9 cellular contexts compared by ENCODE assay signal in the genomic region with DNA sequence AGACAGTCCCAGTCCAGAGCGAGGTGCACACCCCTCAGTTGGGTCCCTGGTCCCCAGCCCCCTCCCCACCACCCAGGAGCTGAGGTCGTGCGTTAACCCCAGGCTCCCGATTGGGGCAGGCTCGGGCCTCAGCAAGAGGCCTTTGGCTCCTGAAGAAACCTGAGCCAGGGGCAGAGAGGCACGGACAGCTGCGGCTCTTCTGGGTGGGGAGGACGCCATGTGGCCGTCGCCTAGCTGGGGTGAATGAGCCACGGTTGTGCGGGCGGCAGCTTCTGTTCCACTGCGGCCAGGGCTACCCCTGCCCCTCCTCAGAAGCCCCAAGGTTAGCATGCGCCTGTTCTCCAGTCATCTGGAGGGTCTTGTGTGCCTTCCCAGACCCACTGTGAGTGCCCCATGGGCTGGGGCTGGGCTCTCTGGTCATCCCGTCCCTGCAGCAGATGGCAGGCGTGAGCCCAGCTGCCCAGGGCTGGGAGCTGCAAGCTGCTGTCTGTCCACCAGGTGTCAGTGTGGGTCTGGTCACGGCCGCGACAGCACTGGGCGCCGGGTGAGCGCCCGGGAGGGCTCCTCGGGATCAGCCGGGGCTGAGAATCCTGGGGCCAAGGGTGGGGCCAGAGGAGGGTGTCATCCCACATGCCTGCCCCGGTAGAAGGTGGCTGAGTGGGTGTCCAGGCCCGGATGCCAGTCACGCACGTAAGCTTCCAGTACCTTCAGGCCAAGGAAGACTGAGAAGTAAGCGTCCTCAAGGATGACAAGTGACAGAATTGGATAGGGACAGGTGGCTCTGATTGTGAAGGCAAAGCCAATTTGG. TPM values are rescaled to one million over a fixed set of nuclear protein-coding genes. Genes with fewer than 3 reads are reported as not detected.
DNase-seq lines count a peak whose midpoint lies in the region; ATAC-seq, FAIRE-seq and TF ChIP-seq lines count a peak whose summit lies in the region.
"Had no signal": no experiment of that assay in that cellular context is flagged by ENCODE, and none has a peak within 500 bp of the region (broad histone marks: within the 10 kb centered on the region; RNA-seq: fewer than 3 reads in every experiment).

No MANE protein-coding gene starts in this region.

- no CpG with 5 or more reads among the region's 31 CpGs for WGBS in trophoblast cell (ENCODE audit: extremely low coverage, insufficient coverage, insufficient read length)

- H3K9ac ChIP-seq in trophoblast cell (ENCODE audit: low read length), result no peak overlapping the region

- H3K79me1 ChIP-seq in trophoblast cell (ENCODE audit: low read length), result no peaks in the 10 kb centered on the region

- peak; percentile 88 for TF ChIP-seq CTCF in GM13977 (IDR thresholded peaks at IDR 0.05; ENCODE audit: extremely low read depth, insufficient read depth, missing control alignments)
- TF ChIP-seq CTCF in RWPE2 (IDR thresholded peaks at IDR 0.05; ENCODE audit: poor library complexity, severe bottlenecking), result peak; percentile 69

- H3K27ac ChIP-seq in RWPE2 (ENCODE audit: poor library complexity, severe bottlenecking), result no peak overlapping the region
- H3K27ac ChIP-seq in trophoblast cell (ENCODE audit: low read depth, low read length), result no peak overlapping the region
- H3K27ac ChIP-seq: skin epidermis had no signal

- no peak overlapping the region for H2BK5ac ChIP-seq in trophoblast cell (ENCODE audit: low read depth, low read length, poor library complexity)

- DNase-seq in 8988T, result peak; percentile 89
- peak; percentile 81 for DNase-seq in GM13977 (ENCODE audit: low spot score)
- no peak for DNase-seq in RWPE2 (ENCODE audit: low spot score)
- peak; percentile 83 for DNase-seq in activated effector memory CD4-positive, alpha-beta T cell treated with anti-CD3 and anti-CD28 coated beads, Interleukin-2, amount 50 U/mL, for 16 hours
- peak; percentile 55 for DNase-seq in globus pallidus (ENCODE audit: low spot score)
- DNase-seq in trophoblast cell, result peak; percentile 43 to 78
- peak; percentile 84 for DNase-seq in urothelium cell line (ENCODE audit: low spot score)

- no peak overlapping the region for H2BK12ac ChIP-seq in trophoblast cell (ENCODE audit: low read length)

- no peak overlapping the region for H2BK120ac ChIP-seq in trophoblast cell (ENCODE audit: insufficient read depth, low read length, poor library complexity)

- no peak overlapping the region for H3K23ac ChIP-seq in trophoblast cell (ENCODE audit: low read length)

- in situ Hi-C loops in GM13977 (cut with MboI; ENCODE audit: low pct_unique_long_range_greater_than_20kb, low sequenced_read_pairs, unreplicated experiment), result no loop called here

- H2AK5ac ChIP-seq in trophoblast cell (ENCODE audit: low read length), result no peak overlapping the region

- H3K4me1 ChIP-seq in RWPE2 (ENCODE audit: insufficient read depth, poor library complexity, severe bottlenecking), result no peaks in the 10 kb centered on the region
- no peaks in the 10 kb centered on the region for H3K4me1 ChIP-seq in trophoblast cell (ENCODE audit: control insufficient read depth in 1 of 2, insufficient read depth in 2 of 2, low read length in 2 of 2)

- H3K4me3 ChIP-seq in RWPE2 (ENCODE audit: severe bottlenecking) (no peak overlapping the region), trophoblast cell (ENCODE audit: low read depth, low read length) (no peak overlapping the region)
- H3K4me3 ChIP-seq: skin epidermis had no signal

- H3K4me2 ChIP-seq in trophoblast cell (ENCODE audit: low read length), result no peak overlapping the region

- no peak overlapping the region for H3K14ac ChIP-seq in trophoblast cell (ENCODE audit: low read length)

- H3K27me3 ChIP-seq in RWPE2 (ENCODE audit: insufficient read depth, poor library complexity, severe bottlenecking) (no peaks in the 10 kb centered on the region), trophoblast cell (ENCODE audit: insufficient read depth, low read length) (no peaks in the 10 kb centered on the region)

- no peaks in the 10 kb centered on the region for H3K79me2 ChIP-seq in trophoblast cell (ENCODE audit: control insufficient read depth, insufficient read depth, low read length, poor library complexity)

- H3K36me3 ChIP-seq in RWPE2 (ENCODE audit: low read depth) (no peaks in the 10 kb centered on the region), trophoblast cell (ENCODE audit: control insufficient read depth in 1 of 2, insufficient read depth in 2 of 2, low read length in 2 of 2) (no peaks in the 10 kb centered on the region)

- H3K9me3 ChIP-seq in RWPE2 (ENCODE audit: severe bottlenecking), result no peaks in the 10 kb centered on the region
- H3K9me3 ChIP-seq in trophoblast cell (ENCODE audit: insufficient read depth, low read depth, low read length), result no peaks in the 10 kb centered on the region

- no peak overlapping the region for H3K4ac ChIP-seq in trophoblast cell (ENCODE audit: low read depth, low read length)

- no peak overlapping the region for H3K18ac ChIP-seq in trophoblast cell (ENCODE audit: low read length)

- FAIRE-seq in urothelium cell line (lab: Jason Lieb, UNC), result no peak

- peak; percentile 57 for ATAC-seq in HG03280 (IDR thresholded peaks at IDR 0.05; ENCODE audit: unreplicated experiment)
- peak; percentile 83 for ATAC-seq in RWPE2 (ENCODE audit: low read depth)

- H2AFZ ChIP-seq in trophoblast cell (ENCODE audit: insufficient read depth, low read length, poor library complexity), result no peak overlapping the region

- H4K91ac ChIP-seq in trophoblast cell (ENCODE audit: low read depth, low read length), result no peak overlapping the region

- H4K8ac ChIP-seq in trophoblast cell (ENCODE audit: low read depth, low read length), result no peak overlapping the region

- H4K12ac ChIP-seq in trophoblast cell (ENCODE audit: low read depth, low read length), result peak overlapping the region; percentile 76

RNA-seq across cellular contexts. Expression of gene ATP2B3, which starts 21.9 kb away (rescaled TPM):
- 2.6 and 2.8 TPM in 2 replicates for polyA plus RNA-seq in trophoblast cell (2013)

RNA-seq across cellular contexts. Expression of gene BGN, which starts 44.6 kb away (rescaled TPM):
- 47.2 and 52.2 TPM in 2 replicates for polyA plus RNA-seq in trophoblast cell (2013)

RNA-seq across cellular contexts. Expression of gene CCNQ, which starts 59.6 kb away (rescaled TPM):
- 28.4 and 28.6 TPM in 2 replicates for polyA plus RNA-seq in trophoblast cell (2013)
